In the genomic region with DNA sequence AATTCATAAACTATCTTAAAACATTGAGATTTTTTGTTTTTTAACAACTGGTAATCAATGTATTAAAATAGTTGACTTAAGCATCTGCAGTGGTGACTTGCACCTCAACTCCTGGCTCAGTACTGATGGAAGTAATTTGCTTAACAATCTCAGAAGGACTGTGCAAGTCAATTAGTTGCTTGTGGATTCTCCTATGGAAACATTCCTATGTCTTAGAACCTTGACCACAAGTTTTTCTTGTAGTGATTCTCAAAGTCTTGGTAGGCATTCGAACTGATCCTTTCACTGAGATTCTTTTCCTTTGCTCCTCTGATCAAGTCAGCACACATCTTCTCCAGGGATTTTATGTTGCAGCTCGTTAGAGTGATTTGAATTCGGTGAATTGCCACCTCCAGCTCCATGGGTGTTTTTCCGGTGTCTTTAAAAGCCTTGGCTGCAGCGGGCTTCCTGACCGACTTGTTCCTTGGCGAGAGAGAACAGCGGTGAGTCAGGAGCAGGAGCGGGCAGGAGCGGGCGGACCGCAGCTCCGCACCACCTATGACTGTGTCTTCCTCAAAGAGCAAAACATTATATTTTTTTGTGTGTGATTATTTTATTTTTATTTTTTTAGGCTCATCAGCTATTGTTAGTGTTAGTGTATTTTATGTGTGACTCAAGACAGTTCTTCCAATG, we compare ENCODE assay signal across 10 cellular contexts. TPM values are rescaled to one million over a fixed set of nuclear protein-coding genes. Genes with fewer than 3 reads are reported as not detected.
A peak's percentile ranks its signal among the peaks of the same experiment; 100 is the strongest.
DNase-seq lines count a peak whose midpoint lies in the region; ATAC-seq and TF ChIP-seq lines count a peak whose summit lies in the region.
"Had no signal": no experiment of that assay in that cellular context is flagged by ENCODE, and none has a peak within 500 bp of the region (broad histone marks: within the 10 kb centered on the region; RNA-seq: fewer than 3 reads in every experiment).

No MANE protein-coding gene starts in this region.

- peaks cover 31 to 48% of the 10 kb centered on the region in 2 donors for H3K4me1 ChIP-seq in gastrocnemius medialis
- 0 out of 2 replicates have a peak, but pooled peaks cover 2% of the 10 kb centered on the region for H3K4me1 ChIP-seq in BE2C

- peak overlapping the region in 2 of 4 donors; percentile 1 to 17 for H3K4me3 ChIP-seq in gastrocnemius medialis
- H3K4me3 ChIP-seq in BE2C (ENCODE audit: low read depth, low read length): no peak overlapping the region

- H3K27ac Mint-ChIP-seq in activated T-helper 1 cell treated with anti-CD3 and anti-CD28 coated beads, Interleukin-12 subunit alpha, Interleukin-12 subunit beta, Interleukin-2, Interleukin-4 antibody, amounts not matched to agents 30 ng/mL and 10 ng/mL and 1 ng/mL, durations not matched to agents 14 hours and 24 hours and 36 hours: peak overlapping the region; percentile 46

- no peaks in the 10 kb centered on the region for H3K27me3 ChIP-seq in gastrocnemius medialis
- no peaks in the 10 kb centered on the region for H3K27me3 ChIP-seq in BE2C

- intact Hi-C loops in activated T-helper 1 cell treated with anti-CD3 and anti-CD28 coated beads, Interleukin-12 subunit alpha, Interleukin-12 subunit beta, Interleukin-2, Interleukin-4 antibody, amounts not matched to agents 30 ng/mL and 10 ng/mL and 1 ng/mL, durations not matched to agents 14 hours and 24 hours and 36 hours (cut with micrococcal nuclease): no loop called here
- intact Hi-C loops in left cardiac atrium (cut with DNase I) (loop anchor here in 1 of 2 donors (10.0 kb wide), 1 partner anchor 193 kb away; no protein-coding TSS in a partner anchor), gastrocnemius medialis (cut with DNase I; ENCODE audit: low total_unique reads) (loop anchor here (5.0 kb wide), 1 partner anchor 111 kb away; no protein-coding TSS in a partner anchor)

- peak; percentile 36 to 39 for ATAC-seq in left cardiac atrium
- ATAC-seq in gastrocnemius medialis: peak; percentile 78 to 82

- in situ Hi-C loops in gastrocnemius medialis (cut with MboI; ENCODE audit: low sequenced_read_pairs in 4 of 4) (no loop called here), GM13976 (cut with MboI; ENCODE audit: low sequenced_read_pairs, unreplicated experiment) (no loop called here)

- no peak overlapping the region for H3K4me3 Mint-ChIP-seq in activated T-helper 1 cell treated with anti-CD3 and anti-CD28 coated beads, Interleukin-12 subunit alpha, Interleukin-12 subunit beta, Interleukin-2, Interleukin-4 antibody, amounts not matched to agents 30 ng/mL and 10 ng/mL and 1 ng/mL, durations not matched to agents 14 hours and 24 hours and 36 hours
- H3K4me3 Mint-ChIP-seq: central memory CD8-positive, alpha-beta T cell had no signal

- no peaks in the 10 kb centered on the region for H3K27me3 Mint-ChIP-seq in activated T-helper 1 cell treated with anti-CD3 and anti-CD28 coated beads, Interleukin-12 subunit alpha, Interleukin-12 subunit beta, Interleukin-2, Interleukin-4 antibody, amounts not matched to agents 30 ng/mL and 10 ng/mL and 1 ng/mL, durations not matched to agents 14 hours and 24 hours and 36 hours (ENCODE audit: insufficient read depth)
- H3K27me3 Mint-ChIP-seq: central memory CD8-positive, alpha-beta T cell had no signal

- H3K9me3 Mint-ChIP-seq in activated T-helper 1 cell treated with anti-CD3 and anti-CD28 coated beads, Interleukin-12 subunit alpha, Interleukin-12 subunit beta, Interleukin-2, Interleukin-4 antibody, amounts not matched to agents 30 ng/mL and 10 ng/mL and 1 ng/mL, durations not matched to agents 14 hours and 24 hours and 36 hours: no peaks in the 10 kb centered on the region
- H3K9me3 Mint-ChIP-seq: central memory CD8-positive, alpha-beta T cell had no signal

- H3K36me3 ChIP-seq in gastrocnemius medialis: peaks cover 0 to 57% of the 10 kb centered on the region in 2 donors
- peaks cover 82% of the 10 kb centered on the region for H3K36me3 ChIP-seq in BE2C

- peaks cover 37% of the 10 kb centered on the region for H3K4me1 Mint-ChIP-seq in activated T-helper 1 cell treated with anti-CD3 and anti-CD28 coated beads, Interleukin-12 subunit alpha, Interleukin-12 subunit beta, Interleukin-2, Interleukin-4 antibody, amounts not matched to agents 30 ng/mL and 10 ng/mL and 1 ng/mL, durations not matched to agents 14 hours and 24 hours and 36 hours (ENCODE audit: low read depth)
- H3K4me1 Mint-ChIP-seq: central memory CD8-positive, alpha-beta T cell had no signal

- peaks cover 66% of the 10 kb centered on the region for H3K36me3 Mint-ChIP-seq in activated T-helper 1 cell treated with anti-CD3 and anti-CD28 coated beads, Interleukin-12 subunit alpha, Interleukin-12 subunit beta, Interleukin-2, Interleukin-4 antibody, amounts not matched to agents 30 ng/mL and 10 ng/mL and 1 ng/mL, durations not matched to agents 14 hours and 24 hours and 36 hours (ENCODE audit: low read depth)

- DNase-seq in HT1080 (ENCODE audit: low read depth) (peak; percentile 91), left cardiac atrium (no peak), gastrocnemius medialis (peak; percentile 55 to 66), BE2C (no peak), GOT3 (lab: John Stamatoyannopoulos, UW) (no peak), NCI-H226 (no peak), GM13976 (ENCODE audit: low spot score) (no peak)
- DNase-seq in activated T-helper 1 cell treated with anti-CD3 and anti-CD28 coated beads, Interleukin-12 subunit alpha, Interleukin-12 subunit beta, Interleukin-2, Interleukin-4 antibody, amounts not matched to agents 30 ng/mL and 10 ng/mL and 1 ng/mL, durations not matched to agents 14 hours and 24 hours and 36 hours (ENCODE audit: low spot score): no peak
- DNase-seq: NCI-H1436 treated with DMSO at 0.1 percent for 48 hours had no signal

- no peaks in the 10 kb centered on the region for H3K9me3 ChIP-seq in gastrocnemius medialis
- H3K9me3 ChIP-seq in BE2C: no peaks in the 10 kb centered on the region

- peak overlapping the region; percentile 77 to 82 (median 80) for H3K27ac ChIP-seq in gastrocnemius medialis

- no peak for TF ChIP-seq POLR2A in gastrocnemius medialis (IDR thresholded peaks at IDR 0.05)

- TF ChIP-seq CTCF in gastrocnemius medialis (IDR thresholded peaks at IDR 0.05 in 4 of 5, conservative IDR thresholded peaks at IDR 0.05 in 1 of 5) (no peak), BE2C (IDR thresholded peaks at IDR 0.05; ENCODE audit: low read depth, low read length) (no peak), GM13976 (IDR thresholded peaks at IDR 0.05; ENCODE audit: borderline replicate concordance, control extremely low read depth, extremely low read depth, insufficient read depth, missing control alignments) (no peak)

RNA-seq across cellular contexts. Expression of gene HMGXB3, which starts 21.1 kb away (rescaled TPM):
- 44.6 and 56.3 TPM in 2 replicates for total RNA-seq in HT1080 (2014; rRNA removed; shearing (Covaris generic))
- polyA plus RNA-seq in HT1080 (2015; cell fraction: cytosol; rRNA removed): 24.8 and 28.0 TPM in 2 replicates
- 131 and 151 TPM in 2 replicates for polyA plus RNA-seq in HT1080 (2015; cell fraction: nucleus; rRNA removed)
- total RNA-seq in activated T-helper 1 cell treated with anti-CD3 and anti-CD28 coated beads, Interleukin-12 subunit alpha, Interleukin-12 subunit beta, Interleukin-2, Interleukin-4 antibody, amounts not matched to agents 30 ng/mL and 10 ng/mL and 1 ng/mL, durations not matched to agents 14 hours and 24 hours and 36 hours: 49.1 and 49.9 TPM in 2 replicates
- total RNA-seq in left cardiac atrium (10 to 100 TPM; 14.1 to 22.1 TPM), gastrocnemius medialis (10 to 100 TPM; 19.7 to 27.0 (median 23.9) TPM)
- polyA plus RNA-seq in BE2C (2012; ENCODE audit: insufficient read depth, insufficient read length, low read depth): 57.6 TPM

RNA-seq across cellular contexts. Expression of gene TIGD6, which starts 21.2 kb away (rescaled TPM):
- 3.5 and 4.0 TPM in 2 replicates for total RNA-seq in HT1080 (2014; rRNA removed; shearing (Covaris generic))
- polyA plus RNA-seq in HT1080 (2015; cell fraction: cytosol; rRNA removed): 5.1 and 6.2 TPM in 2 replicates
- 5.0 and 7.3 TPM in 2 replicates for polyA plus RNA-seq in HT1080 (2015; cell fraction: nucleus; rRNA removed)
- total RNA-seq in activated T-helper 1 cell treated with anti-CD3 and anti-CD28 coated beads, Interleukin-12 subunit alpha, Interleukin-12 subunit beta, Interleukin-2, Interleukin-4 antibody, amounts not matched to agents 30 ng/mL and 10 ng/mL and 1 ng/mL, durations not matched to agents 14 hours and 24 hours and 36 hours: 2.4 TPM in 2 replicates
- 1 to 10 TPM; 3.3 to 4.1 TPM for total RNA-seq in left cardiac atrium
- 1 to 10 TPM in 3 of 4 donors, under 1 TPM in 1; 0.62 to 3.0 (median 2.3) TPM for total RNA-seq in gastrocnemius medialis
- 6.6 TPM for polyA plus RNA-seq in BE2C (2012; ENCODE audit: insufficient read depth, insufficient read length, low read depth)

Comparison
In these comparisons a context has a peak if more than half of its experiments do, and no peak if none do; other contexts are left out.
1. DNase-seq: peak in HT1080 (single experiment) and gastrocnemius medialis (2 of 2); none in activated T-helper 1 cell treated with anti-CD3 and anti-CD28 coated beads, Interleukin-12 subunit alpha, Interleukin-12 subunit beta, Interleukin-2, Interleukin-4 antibody, amounts not matched to agents 30 ng/mL and 10 ng/mL and 1 ng/mL, durations not matched to agents 14 hours and 24 hours and 36 hours (single experiment), left cardiac atrium (single experiment), BE2C (single experiment), GOT3 (single experiment), NCI-H226 (single experiment) and GM13976 (single experiment).